In the genomic region with DNA sequence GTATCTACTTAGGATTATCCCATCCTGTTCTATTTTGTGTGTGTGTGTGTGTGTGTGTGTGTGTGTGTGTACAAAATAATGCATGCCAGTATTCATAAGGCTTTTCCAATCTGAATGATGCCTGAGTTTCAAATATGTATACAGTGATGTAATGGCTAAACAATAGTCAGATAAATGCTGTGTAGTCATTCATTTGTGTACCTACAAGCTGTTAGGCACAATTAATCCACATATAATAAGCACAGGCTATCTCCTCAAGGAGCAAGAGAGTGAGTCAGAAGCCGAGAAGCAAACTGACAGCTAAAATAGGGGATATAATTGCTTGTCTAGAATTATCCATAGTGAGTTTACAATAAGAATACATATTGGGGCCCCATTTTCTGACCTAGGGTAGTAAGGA, we compare ENCODE assay signal across 23 cellular contexts.
"Had no signal": no experiment of that assay in that cellular context is flagged by ENCODE, and none has a peak within 500 bp of the region (broad histone marks: within the 10 kb centered on the region; RNA-seq: fewer than 3 reads in every experiment).

No MANE protein-coding gene starts in this region.

- H3K4me3 Mint-ChIP-seq: activated CD4-positive, alpha-beta memory T cell treated with anti-CD3 and anti-CD28 coated beads, Interleukin-2, amount 10 ng/mL, durations not matched to agents 7 days and 5 days; activated naive CD4-positive, alpha-beta T cell treated with anti-CD3 and anti-CD28 coated beads, Interleukin-2, amount 50 U/mL, for 24 hours; endodermal cell; memory B cell; natural killer cell treated with Interleukin-12 subunit alpha and Interleukin-12 subunit beta and Interleukin-15 and Interleukin-18, amount 100 ng/mL, for 72 hours; WTC11 had no signal

- H3K4me1 ChIP-seq: prostate gland, right lobe of liver had no signal

- H3K4me3 ChIP-seq: prostate gland, right lobe of liver had no signal

- H3K27ac ChIP-seq: dorsolateral prefrontal cortex, prostate gland, right lobe of liver had no signal

- FAIRE-seq: kidney, TTC549, urothelium cell line had no signal

- H3K36me3 Mint-ChIP-seq: activated naive CD4-positive, alpha-beta T cell treated with anti-CD3 and anti-CD28 coated beads, Interleukin-2, amount 50 U/mL, for 24 hours; memory B cell; WTC11 had no signal

- H3K27me3 ChIP-seq: brain microvascular endothelial cell, right lobe of liver had no signal

- H3K9me3 ChIP-seq: left ventricle myocardium inferior, prostate gland, right lobe of liver had no signal

- H3K36me3 ChIP-seq: brain microvascular endothelial cell, left ventricle myocardium inferior, prostate gland, right lobe of liver had no signal

- H3K27ac Mint-ChIP-seq: activated CD4-positive, alpha-beta memory T cell treated with anti-CD3 and anti-CD28 coated beads, Interleukin-2, amount 10 ng/mL, durations not matched to agents 7 days and 5 days; activated naive CD4-positive, alpha-beta T cell treated with anti-CD3 and anti-CD28 coated beads, Interleukin-2, amount 50 U/mL, for 24 hours; endodermal cell; memory B cell; natural killer cell treated with Interleukin-12 subunit alpha and Interleukin-12 subunit beta and Interleukin-15 and Interleukin-18, amount 100 ng/mL, for 72 hours; WTC11 had no signal

- H3K4me1 Mint-ChIP-seq: activated CD4-positive, alpha-beta memory T cell treated with anti-CD3 and anti-CD28 coated beads, Interleukin-2, amount 10 ng/mL, durations not matched to agents 7 days and 5 days; activated naive CD4-positive, alpha-beta T cell treated with anti-CD3 and anti-CD28 coated beads, Interleukin-2, amount 50 U/mL, for 24 hours; memory B cell had no signal

- DNase-seq: activated CD4-positive, alpha-beta memory T cell treated with anti-CD3 and anti-CD28 coated beads, Interleukin-2, amount 10 ng/mL, durations not matched to agents 7 days and 5 days; activated CD4-positive, alpha-beta T cell treated with anti-CD3 and anti-CD28 coated beads for 4 hours; activated effector memory CD4-positive, alpha-beta T cell treated with anti-CD3 and anti-CD28 coated beads, Interleukin-2, amount 50 U/mL, for 16 hours; activated T-cell treated with anti-CD3 and anti-CD28 coated beads, Interleukin-2, amount 50 U/mL, for 48 hours; amniotic stem cell; brain microvascular endothelial cell; dorsolateral prefrontal cortex; endodermal cell; hippocampal formation; kidney; left ventricle myocardium inferior; right lobe of liver; stimulated activated CD4-positive, alpha-beta T cell treated with anti-CD3 and anti-CD28 coated beads, Interleukin-12 subunit alpha, Interleukin-12 subunit beta, amount 100 ng/mL, for 4 hours; stimulated activated CD4-positive, alpha-beta T cell treated with anti-CD3 and anti-CD28 coated beads, Interleukin-2, amount 100 ng/mL, for 24 hours; T-helper 2 cell had no signal

- H3K27me3 Mint-ChIP-seq: activated CD4-positive, alpha-beta memory T cell treated with anti-CD3 and anti-CD28 coated beads, Interleukin-2, amount 10 ng/mL, durations not matched to agents 7 days and 5 days; activated naive CD4-positive, alpha-beta T cell treated with anti-CD3 and anti-CD28 coated beads, Interleukin-2, amount 50 U/mL, for 24 hours; memory B cell; natural killer cell treated with Interleukin-12 subunit alpha and Interleukin-12 subunit beta and Interleukin-15 and Interleukin-18, amount 100 ng/mL, for 72 hours had no signal

- ATAC-seq: esophagus mucosa; natural killer cell treated with Interleukin-12 subunit alpha and Interleukin-12 subunit beta and Interleukin-15 and Interleukin-18, amount 100 ng/mL, for 72 hours; right lobe of liver; WTC11 had no signal

- H3K9me3 Mint-ChIP-seq: activated naive CD4-positive, alpha-beta T cell treated with anti-CD3 and anti-CD28 coated beads, Interleukin-2, amount 50 U/mL, for 24 hours had no signal
